In the genomic region with DNA sequence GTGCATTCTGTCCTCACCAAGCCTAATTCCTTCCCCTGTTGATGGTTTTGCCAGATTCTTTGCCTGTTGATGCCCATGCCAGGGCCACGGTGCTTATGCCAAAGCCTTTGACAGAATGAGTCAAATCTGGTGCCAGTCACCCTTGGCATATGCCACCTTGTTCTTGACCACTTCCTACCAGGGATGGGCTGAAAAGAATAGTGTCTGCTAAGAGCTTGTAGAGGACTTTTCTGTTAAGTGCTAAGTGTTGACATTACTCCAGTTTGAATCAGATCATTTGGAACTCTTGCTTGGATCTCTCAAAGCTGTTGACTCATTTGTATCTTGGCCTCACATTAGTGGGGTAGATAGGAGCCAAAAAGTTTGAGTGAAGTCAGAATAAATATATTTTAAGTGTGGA, we compare ENCODE assay signal across 22 cellular contexts.
DNase-seq lines count a peak whose midpoint lies in the region; ATAC-seq, FAIRE-seq and TF ChIP-seq lines count a peak whose summit lies in the region.
"Had no signal": no experiment of that assay in that cellular context is flagged by ENCODE, and none has a peak within 500 bp of the region (broad histone marks: within the 10 kb centered on the region; RNA-seq: fewer than 3 reads in every experiment).

No MANE protein-coding gene starts in this region.

- H3K36me3 ChIP-seq in astrocyte (ENCODE audit: insufficient read depth, low read length): no peaks in the 10 kb centered on the region
- H3K36me3 ChIP-seq in heart left ventricle: no peaks in the 10 kb centered on the region
- H3K36me3 ChIP-seq in pancreas: no peaks in the 10 kb centered on the region
- H3K36me3 ChIP-seq: SJSA1 had no signal

- no peaks in the 10 kb centered on the region for H3K27me3 Mint-ChIP-seq in astrocyte (ENCODE audit: low read depth, unreplicated experiment)
- H3K27me3 Mint-ChIP-seq in glutamatergic neuron (ENCODE audit: unreplicated experiment): peaks cover 5% of the 10 kb centered on the region
- H3K27me3 Mint-ChIP-seq: CD8-positive, alpha-beta memory T cell had no signal

- no peaks in the 10 kb centered on the region for H3K4me1 Mint-ChIP-seq in astrocyte (ENCODE audit: low read depth, unreplicated experiment)
- H3K4me1 Mint-ChIP-seq in glutamatergic neuron (ENCODE audit: low read depth, unreplicated experiment): no peaks in the 10 kb centered on the region
- H3K4me1 Mint-ChIP-seq: activated naive CD8-positive, alpha-beta T cell treated with anti-CD3 and anti-CD28 coated beads, Interleukin-2, amount 10 ng/mL, durations not matched to agents 7 days and 5 days; CD8-positive, alpha-beta memory T cell; stimulated activated effector memory CD8-positive, alpha-beta T cell treated with anti-CD3 and anti-CD28 coated beads, Interleukin-12 subunit alpha, Interleukin-12 subunit beta, amount 100 ng/mL, for 72 hours had no signal

- H2AFZ ChIP-seq in astrocyte (ENCODE audit: low read depth, low read length): no peak overlapping the region

- no peaks in the 10 kb centered on the region for H3K27me3 ChIP-seq in astrocyte (ENCODE audit: insufficient read depth, low read length)
- H3K27me3 ChIP-seq in heart left ventricle: no peaks in the 10 kb centered on the region
- no peaks in the 10 kb centered on the region for H3K27me3 ChIP-seq in pancreas
- H3K27me3 ChIP-seq: SJSA1 had no signal

- ATAC-seq in heart left ventricle (peak; percentile 44 to 86 (median 71)), pancreas (no peak)
- ATAC-seq: mucosa of descending colon; Panc1; stimulated activated effector memory CD8-positive, alpha-beta T cell treated with anti-CD3 and anti-CD28 coated beads, Interleukin-12 subunit alpha, Interleukin-12 subunit beta, amount 100 ng/mL, for 72 hours had no signal

- no peak overlapping the region for H3K4me2 ChIP-seq in astrocyte (ENCODE audit: low read length)

- H3K36me3 Mint-ChIP-seq in astrocyte (ENCODE audit: low read depth, unreplicated experiment) (no peaks in the 10 kb centered on the region), glutamatergic neuron (ENCODE audit: unreplicated experiment) (peaks cover 1% of the 10 kb centered on the region)
- H3K36me3 Mint-ChIP-seq: activated naive CD8-positive, alpha-beta T cell treated with anti-CD3 and anti-CD28 coated beads, Interleukin-2, amount 10 ng/mL, durations not matched to agents 7 days and 5 days; stimulated activated effector memory CD8-positive, alpha-beta T cell treated with anti-CD3 and anti-CD28 coated beads, Interleukin-12 subunit alpha, Interleukin-12 subunit beta, amount 100 ng/mL, for 72 hours had no signal

- 35 to 60% (median 53%) methylated on average over 1 of the region's 1 CpG for WGBS in heart left ventricle, 4 donors
- 78 to 80% methylated on average over 1 of the region's 1 CpG for WGBS in pancreas, 2 donors

- TF ChIP-seq CTCF in astrocyte (IDR thresholded peaks at IDR 0.05; ENCODE audit: insufficient read depth, low read depth, low read length): no peak
- no peak for TF ChIP-seq CTCF in heart left ventricle (IDR thresholded peaks at IDR 0.05)
- TF ChIP-seq CTCF in glutamatergic neuron (IDR thresholded peaks at IDR 0.05; ENCODE audit: partially characterized antibody, unreplicated experiment): no peak
- no peak for TF ChIP-seq CTCF in pancreas (IDR thresholded peaks at IDR 0.05)

- intact Hi-C loops in heart left ventricle (cut with DNase I) (loop anchor here in 1 of 10 donors (10.0 kb wide), 1 partner anchor 215 kb away; no protein-coding TSS in a partner anchor), pancreas (cut with DNase I) (no loop called here)

- no peaks in the 10 kb centered on the region for H3K79me2 ChIP-seq in astrocyte (ENCODE audit: insufficient read depth, low read length)

- peak; percentile 56 for FAIRE-seq in astrocyte (lab: Jason Lieb, UNC)
- FAIRE-seq in pancreas (lab: Jason Lieb, UNC): no peak
- FAIRE-seq: GM12892 had no signal

- H3K27ac Mint-ChIP-seq in astrocyte (ENCODE audit: unreplicated experiment): no peak overlapping the region
- no peak overlapping the region for H3K27ac Mint-ChIP-seq in glutamatergic neuron (ENCODE audit: unreplicated experiment)
- H3K27ac Mint-ChIP-seq: activated naive CD8-positive, alpha-beta T cell treated with anti-CD3 and anti-CD28 coated beads, Interleukin-2, amount 10 ng/mL, durations not matched to agents 7 days and 5 days; HFFc6; stimulated activated effector memory CD8-positive, alpha-beta T cell treated with anti-CD3 and anti-CD28 coated beads, Interleukin-12 subunit alpha, Interleukin-12 subunit beta, amount 100 ng/mL, for 72 hours had no signal

- H4K20me1 ChIP-seq in astrocyte (ENCODE audit: insufficient read depth, low read length): no peaks in the 10 kb centered on the region

- H3K9me3 ChIP-seq in astrocyte (ENCODE audit: insufficient read depth, low read depth, low read length) (no peaks in the 10 kb centered on the region), heart left ventricle (no peaks in the 10 kb centered on the region), pancreas (no peaks in the 10 kb centered on the region)
- H3K9me3 ChIP-seq: mucosa of descending colon had no signal

- DNase-seq in GM04503 (ENCODE audit: low read depth) (peak; percentile 45), astrocyte (ENCODE audit: low read depth) (peak; percentile 58), heart left ventricle (peak in 3 of 5 donors; percentile 20 to 49 (median 28)), stromal cell of bone marrow (ENCODE audit: low read depth) (peak; percentile 90), glutamatergic neuron (no peak), pancreas (no peak), islet precursor cell (no peak)
- DNase-seq: activated CD4-positive, alpha-beta T cell treated with anti-CD3 and anti-CD28 coated beads for 48 hours; activated CD8-positive, alpha-beta memory T cell treated with anti-CD3 and anti-CD28 coated beads, Interleukin-2, amount 50 U/mL, for 4 hours; activated effector memory CD4-positive, alpha-beta T cell treated with Interleukin-2 at 50 U/mL for 16 hours; activated naive CD8-positive, alpha-beta T cell treated with anti-CD3 and anti-CD28 coated beads, Interleukin-2, amount 10 ng/mL, durations not matched to agents 7 days and 5 days; AML-193; CD8-positive, alpha-beta memory T cell; HFFc6; mucosa of descending colon; NCI-H187; T-helper 2 cell had no signal

- H3K27ac ChIP-seq in astrocyte (ENCODE audit: low read depth, low read length) (no peak overlapping the region), heart left ventricle (no peak overlapping the region), pancreas (no peak overlapping the region)
- H3K27ac ChIP-seq: coronary artery, SJSA1 had no signal

- H3K9me3 Mint-ChIP-seq in astrocyte (ENCODE audit: unreplicated experiment) (peaks cover 1% of the 10 kb centered on the region), glutamatergic neuron (ENCODE audit: unreplicated experiment) (no peaks in the 10 kb centered on the region)
- H3K9me3 Mint-ChIP-seq: CD8-positive, alpha-beta memory T cell; stimulated activated effector memory CD8-positive, alpha-beta T cell treated with anti-CD3 and anti-CD28 coated beads, Interleukin-12 subunit alpha, Interleukin-12 subunit beta, amount 100 ng/mL, for 72 hours had no signal

- H3K4me3 ChIP-seq in astrocyte (ENCODE audit: insufficient read depth, low read depth, low read length) (no peak overlapping the region), heart left ventricle (no peak overlapping the region), pancreas (no peak overlapping the region)
- H3K4me3 ChIP-seq: coronary artery, mucosa of descending colon, SJSA1 had no signal

- H3K9ac ChIP-seq in astrocyte (ENCODE audit: low read length): no peak overlapping the region

- H3K4me3 Mint-ChIP-seq in astrocyte (ENCODE audit: unreplicated experiment): no peak overlapping the region
- no peak overlapping the region for H3K4me3 Mint-ChIP-seq in glutamatergic neuron (ENCODE audit: unreplicated experiment)
- H3K4me3 Mint-ChIP-seq: activated naive CD8-positive, alpha-beta T cell treated with anti-CD3 and anti-CD28 coated beads, Interleukin-2, amount 10 ng/mL, durations not matched to agents 7 days and 5 days; CD8-positive, alpha-beta memory T cell; HFFc6; stimulated activated effector memory CD8-positive, alpha-beta T cell treated with anti-CD3 and anti-CD28 coated beads, Interleukin-12 subunit alpha, Interleukin-12 subunit beta, amount 100 ng/mL, for 72 hours had no signal

- TF ChIP-seq POLR2A in heart left ventricle (IDR thresholded peaks at IDR 0.05): no peak

- no peaks in the 10 kb centered on the region for H3K4me1 ChIP-seq in astrocyte (ENCODE audit: insufficient read depth, low read length)
- peaks cover 0 to 9% (median 1%) of the 10 kb centered on the region in 12 donors for H3K4me1 ChIP-seq in heart left ventricle
- H3K4me1 ChIP-seq in pancreas: no peaks in the 10 kb centered on the region
- H3K4me1 ChIP-seq: SJSA1 had no signal

Comparison
In these comparisons a context has a peak if more than half of its experiments do, and no peak if none do; other contexts are left out.
1. DNase-seq: peak in GM04503 (single experiment), astrocyte (single experiment), heart left ventricle (3 of 5) and stromal cell of bone marrow (single experiment); none in glutamatergic neuron (single experiment), pancreas (0 of 6) and islet precursor cell (single experiment).
2. ATAC-seq: peak in heart left ventricle (4 of 4); none in pancreas (0 of 4).